ENCODE assay signal across 16 cellular contexts in genomic region chr15:94023520-94023919, GRCh38.
DNase-seq lines count a peak whose midpoint lies in the region; ATAC-seq lines count a peak whose summit lies in the region.
"Had no signal": no experiment of that assay in that cellular context is flagged by ENCODE, and none has a peak within 500 bp of the region (broad histone marks: within the 10 kb centered on the region; RNA-seq: fewer than 3 reads in every experiment).

No MANE protein-coding gene starts in this region.

- H3K27ac ChIP-seq in stomach smooth muscle (ENCODE audit: low read length) = peak overlapping the region; percentile 88

- ATAC-seq in Right ventricle myocardium superior (ENCODE audit: poor library complexity) (peak; percentile 46), HG02973 (IDR thresholded peaks at IDR 0.05; ENCODE audit: unreplicated experiment) (no peak)

- H3K4me1 ChIP-seq in stomach smooth muscle (ENCODE audit: control insufficient read depth, insufficient read depth, low read length) = peaks cover 54% of the 10 kb centered on the region

- H3K9ac ChIP-seq in stomach smooth muscle (ENCODE audit: low read length in 2 of 2) = peak overlapping the region in 1 of 2 donors; percentile 23

- H3K9me3 ChIP-seq in stomach smooth muscle (ENCODE audit: control insufficient read depth in 2 of 2, low read length in 2 of 2) = no peaks in the 10 kb centered on the region

- H3K4me3 ChIP-seq in stomach smooth muscle (ENCODE audit: low read length in 2 of 2) = peak overlapping the region in 1 of 2 donors; percentile 8

- DNase-seq in Right ventricle myocardium superior (peak; percentile 45), cardiac septum (ENCODE audit: low spot score) (no peak), epidermal melanocyte (ENCODE audit: insufficient read length, low spot score) (peak; percentile 31), hippocampal formation (lab: John Stamatoyannopoulos, UW) (peak; percentile 3 to 14), kidney tubule cell (ENCODE audit: low spot score) (no peak), NCI-H2227 treated with DMSO at 0.1 percent for 48 hours (lab: John Stamatoyannopoulos, UW) (no peak)
- DNase-seq: 8988T, COR-L47, DMS153, HCEC 1CT, IMR-90, Kasumi-1, NCI-H1436 treated with DMSO at 0.1 percent for 48 hours, NCI-H345 had no signal

- no peaks in the 10 kb centered on the region for H3K27me3 ChIP-seq in stomach smooth muscle (ENCODE audit: control insufficient read depth in 1 of 2, insufficient read depth in 2 of 2, low read length in 2 of 2)

- H3K36me3 ChIP-seq in stomach smooth muscle (ENCODE audit: control insufficient read depth in 2 of 2, insufficient read depth in 2 of 2, low read length in 2 of 2) = no peaks in the 10 kb centered on the region

- intact Hi-C loops in Right ventricle myocardium superior (cut with DNase I) = no loop called here
- intact Hi-C loops in cardiac septum (cut with DNase I) = no loop called here

Comparison
In these comparisons a context has a peak if more than half of its experiments do, and no peak if none do; other contexts are left out.
1. DNase-seq: peak in Right ventricle myocardium superior (single experiment), epidermal melanocyte (single experiment) and hippocampal formation (2 of 2); none in cardiac septum (single experiment), kidney tubule cell (single experiment) and NCI-H2227 treated with DMSO at 0.1 percent for 48 hours (single experiment).